11 cellular contexts compared by ENCODE assay signal in genomic region chr13:98525852-98526512, GRCh38.
DNase-seq lines count a peak whose midpoint lies in the region; ATAC-seq lines count a peak whose summit lies in the region.
"Had no signal": no experiment of that assay in that cellular context is flagged by ENCODE, and none has a peak within 500 bp of the region (broad histone marks: within the 10 kb centered on the region; RNA-seq: fewer than 3 reads in every experiment).

No MANE protein-coding gene starts in this region.

- H3K4me2 ChIP-seq in BLaER1 treated with 17β-estradiol and CSF1 and Interleukin-3, amounts not matched to agents 10 nM and 100 nM = peak overlapping the region; percentile 45 to 73 (median 62)

- no peaks in the 10 kb centered on the region for H3K9me3 ChIP-seq in BLaER1 treated with 17β-estradiol and CSF1 and Interleukin-3, amounts not matched to agents 10 nM and 100 nM (replicated peaks in 1 of 11)
- H3K9me3 ChIP-seq: BE2C had no signal

- peaks cover 100% of the 10 kb centered on the region in 11 experiments for H4K20me1 ChIP-seq in BLaER1 treated with 17β-estradiol and CSF1 and Interleukin-3, amounts not matched to agents 10 nM and 100 nM

- H3K4me3 ChIP-seq in BLaER1 treated with 17β-estradiol and CSF1 and Interleukin-3, amounts not matched to agents 10 nM and 100 nM = no peak overlapping the region

- peaks cover 45 to 86% (median 65%) of the 10 kb centered on the region in 10 experiments for H3K4me1 ChIP-seq in BLaER1 treated with 17β-estradiol and CSF1 and Interleukin-3, amounts not matched to agents 10 nM and 100 nM

- peak overlapping the region in 1 of 11 experiments; percentile 21; a peak in 2 of 22 replicates for H3K27ac ChIP-seq in BLaER1 treated with 17β-estradiol and CSF1 and Interleukin-3, amounts not matched to agents 10 nM and 100 nM

- peaks cover 0 to 61% (median 36%) of the 10 kb centered on the region in 11 experiments; a peak in 15 of 22 replicates for H3K36me3 ChIP-seq in BLaER1 treated with 17β-estradiol and CSF1 and Interleukin-3, amounts not matched to agents 10 nM and 100 nM
- H3K36me3 ChIP-seq: BE2C had no signal

- peak; percentile 36 for ATAC-seq in GM18867 (IDR thresholded peaks at IDR 0.05; ENCODE audit: unreplicated experiment)
- peak; percentile 44 for ATAC-seq in HG03045 (IDR thresholded peaks at IDR 0.05; ENCODE audit: unreplicated experiment)

- no peaks in the 10 kb centered on the region for H3K27me3 ChIP-seq in BLaER1 treated with 17β-estradiol and CSF1 and Interleukin-3, amounts not matched to agents 10 nM and 100 nM
- H3K27me3 ChIP-seq: BE2C had no signal

- DNase-seq in kidney tubule cell (ENCODE audit: low spot score) (peak; percentile 59), islet precursor cell (no peak), NCI-H146 (lab: John Stamatoyannopoulos, UW) (no peak), CD1c-positive myeloid dendritic cell (ENCODE audit: extremely low spot score) (no peak), NCI-H1048 (lab: John Stamatoyannopoulos, UW) (no peak)
- DNase-seq: activated gamma-delta T cell treated with Interleukin-2 at 50 U/mL for 16 hours, BE2C, MV-4-11 had no signal

- no peak overlapping the region; a peak in 1 of 22 replicates for H3K9ac ChIP-seq in BLaER1 treated with 17β-estradiol and CSF1 and Interleukin-3, amounts not matched to agents 10 nM and 100 nM
